9 cellular contexts compared by ENCODE assay signal in the genomic region with DNA sequence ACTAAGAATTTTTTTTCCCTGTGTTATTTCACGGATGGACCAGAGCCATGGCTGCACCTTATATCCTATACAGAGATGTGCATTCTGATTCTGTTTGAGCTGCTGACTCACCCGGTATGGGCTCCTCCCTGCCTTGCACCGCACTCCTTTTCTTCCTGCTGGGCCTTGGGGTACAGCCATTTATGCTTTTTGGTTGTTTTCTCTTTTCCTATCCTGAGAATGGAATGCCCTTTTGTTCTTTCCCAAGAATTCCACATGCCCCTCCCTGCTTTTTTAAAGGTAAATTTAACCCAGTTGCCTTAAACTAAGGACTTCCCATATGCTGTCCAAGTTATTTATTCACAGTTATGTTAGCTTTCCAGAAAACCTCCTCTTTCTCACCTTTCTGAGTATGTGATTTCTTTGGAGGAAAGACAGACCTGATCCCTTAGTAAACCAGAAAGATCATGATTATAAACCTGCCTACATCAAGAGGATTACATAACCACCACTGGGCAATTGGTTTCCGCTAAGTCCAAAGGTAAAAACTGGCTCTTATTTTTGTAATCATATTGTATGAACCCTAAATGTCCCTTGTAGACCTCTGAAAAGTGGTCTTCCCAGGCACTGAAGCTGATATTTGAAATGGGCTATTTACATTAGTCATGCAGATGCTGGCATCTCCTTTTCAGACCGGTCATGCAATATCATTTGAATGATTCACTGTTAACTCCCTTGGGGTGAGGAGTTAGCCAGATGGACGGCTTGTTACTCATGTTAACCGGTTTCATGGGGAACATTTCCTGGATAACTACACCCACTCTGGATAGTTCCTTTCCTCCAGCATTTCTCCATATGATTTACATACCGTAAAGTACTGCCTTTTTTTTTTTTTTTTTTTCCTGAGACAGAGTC. TPM values are rescaled to one million over a fixed set of nuclear protein-coding genes. Genes with fewer than 3 reads are reported as not detected.
A peak's percentile ranks its signal among the peaks of the same experiment; 100 is the strongest.
DNase-seq lines count a peak whose midpoint lies in the region; FAIRE-seq and TF ChIP-seq lines count a peak whose summit lies in the region.
"Had no signal": no experiment of that assay in that cellular context is flagged by ENCODE, and none has a peak within 500 bp of the region (broad histone marks: within the 10 kb centered on the region; RNA-seq: fewer than 3 reads in every experiment).

No MANE protein-coding gene starts in this region.

- no peaks in the 10 kb centered on the region for H3K79me2 ChIP-seq in mesendoderm (ENCODE audit: control insufficient read depth, insufficient read depth, low read length)

- H4K8ac ChIP-seq in mesendoderm (ENCODE audit: low read depth, low read length) = no peak overlapping the region

- intact Hi-C loops in kidney (cut with DNase I) = no loop called here

- H3K4me3 ChIP-seq in mesendoderm (ENCODE audit: low read length) (no peak overlapping the region), kidney (ENCODE audit: low read length in 2 of 2) (no peak overlapping the region)

- H2BK15ac ChIP-seq in mesendoderm (replicated peaks; ENCODE audit: low read depth) = no peak overlapping the region

- no peak overlapping the region for H3K27ac ChIP-seq in mesendoderm (ENCODE audit: low read depth, low read length)
- no peak overlapping the region for H3K27ac ChIP-seq in substantia nigra (ENCODE audit: low read depth, low read length, poor library complexity, severe bottlenecking)
- no peak overlapping the region for H3K27ac ChIP-seq in kidney (ENCODE audit: low read depth in 2 of 2, low read length in 2 of 2)

- H3K18ac ChIP-seq in mesendoderm (ENCODE audit: low read length) = no peak overlapping the region

- no peak overlapping the region for H3K4ac ChIP-seq in mesendoderm (ENCODE audit: low read depth, low read length)

- no peak overlapping the region for H3K4me2 ChIP-seq in mesendoderm (ENCODE audit: low read length)

- H3K4me1 ChIP-seq in mesendoderm (ENCODE audit: control insufficient read depth, low read depth, low read length) = no peaks in the 10 kb centered on the region
- H3K4me1 ChIP-seq in kidney (ENCODE audit: control insufficient read depth in 1 of 2, insufficient read depth in 1 of 2, low read depth in 1 of 2, low read length in 2 of 2) = peaks cover 6 to 17% of the 10 kb centered on the region in 2 donors

- H3K9me3 ChIP-seq in kidney (ENCODE audit: control insufficient read depth in 1 of 2, low read length in 2 of 2) = no peaks in the 10 kb centered on the region

- H2AK5ac ChIP-seq in mesendoderm (ENCODE audit: low read length) = no peak overlapping the region

- no peak overlapping the region for H2BK5ac ChIP-seq in mesendoderm (ENCODE audit: low read length)

- H3K36me3 ChIP-seq in mesendoderm (ENCODE audit: control insufficient read depth, insufficient read depth, low read length) (peaks cover 3% of the 10 kb centered on the region), kidney (ENCODE audit: control insufficient read depth in 1 of 2, insufficient read depth in 2 of 2, low read length in 2 of 2) (peaks cover 3 to 19% of the 10 kb centered on the region in 2 donors)

- WGBS in mesendoderm (ENCODE audit: extremely low coverage, insufficient coverage, low lambda C conversion rate) = no CpG with 5 or more reads among the region's 8 CpGs

- peak; percentile 87 for DNase-seq in AG08395 (ENCODE audit: low spot score)
- DNase-seq in NCI-H226 = peak; percentile 100
- DNase-seq in dermis microvascular lymphatic vessel endothelial cell (ENCODE audit: low read depth in 2 of 2) = peak; percentile 60 to 96
- DNase-seq in mesendoderm = peak; percentile 65
- DNase-seq in HEK293T (ENCODE audit: extremely low spot score) = no peak
- DNase-seq in substantia nigra (lab: John Stamatoyannopoulos, UW) = no peak
- DNase-seq in stimulated activated naive CD4-positive, alpha-beta T cell (lab: John Stamatoyannopoulos, UW) = no peak
- no peak for DNase-seq in kidney
- DNase-seq: stimulated activated CD4-positive, alpha-beta T cell treated with anti-CD3 and anti-CD28 coated beads, Interleukin-15, amount 100 ng/mL, for 24 hours had no signal

- no peak for FAIRE-seq in kidney (lab: Jason Lieb, UNC)

- no peak overlapping the region for H3K9ac ChIP-seq in mesendoderm (ENCODE audit: low read length)
- no peak overlapping the region for H3K9ac ChIP-seq in kidney (ENCODE audit: low read length in 2 of 2)

- no peak overlapping the region for H3K56ac ChIP-seq in mesendoderm (ENCODE audit: low read length)

- no peaks in the 10 kb centered on the region for H3K79me1 ChIP-seq in mesendoderm (ENCODE audit: low read length)

- no peak overlapping the region for H3K23ac ChIP-seq in mesendoderm (ENCODE audit: low read length)

- TF ChIP-seq CTCF in kidney (IDR thresholded peaks at IDR 0.05; ENCODE audit: borderline replicate concordance, extremely low read depth, insufficient read depth) = no peak

- H4K5ac ChIP-seq in mesendoderm (ENCODE audit: low read length) = no peak overlapping the region

- peaks cover 1% of the 10 kb centered on the region for H3K27me3 ChIP-seq in mesendoderm (ENCODE audit: insufficient read depth, low read length, poor library complexity)

- CTCF ChIA-PET in HEK293T (lab: Yijun Ruan, JAX) = no interaction called here

- H2BK120ac ChIP-seq in mesendoderm (ENCODE audit: low read depth, low read length) = no peak overlapping the region

- POLR2A ChIA-PET in HEK293T (lab: Yijun Ruan, JAX) = no interaction called here

TF ChIP-seq in HEK293T, 16 proteins besides CTCF, POLR2A, EP300 and RAD21:
- TF ChIP-seq ARNT (IDR thresholded peaks at IDR 0.05) (no peak), TARDBP (IDR thresholded peaks at IDR 0.05) (no peak), BHLHE40 (IDR thresholded peaks at IDR 0.05; ENCODE audit: borderline replicate concordance) (no peak), ZNF384 (IDR thresholded peaks at IDR 0.05) (no peak), PKNOX1 (IDR thresholded peaks at IDR 0.05) (no peak)

RNA-seq across cellular contexts. Expression of gene TMOD3, which starts 45.5 kb away (rescaled TPM):
- total RNA-seq in dermis microvascular lymphatic vessel endothelial cell (48.3 and 59.4 TPM in 2 replicates), kidney (49.0 TPM)
- polyA plus RNA-seq in mesendoderm (2013, experiment 1 of 2) = 24.0 TPM
- 24.4 TPM for polyA plus RNA-seq in mesendoderm (2013, experiment 2 of 2)
- 8.9 TPM for polyA plus RNA-seq in kidney (ENCODE audit: insufficient read depth, low read depth, low replicate concordance)

Comparison
In these comparisons a context has a peak if more than half of its experiments do, and no peak if none do; other contexts are left out.
1. DNase-seq: peak in AG08395 (single experiment), NCI-H226 (single experiment), dermis microvascular lymphatic vessel endothelial cell (2 of 2) and mesendoderm (single experiment); none in HEK293T (single experiment), substantia nigra (0 of 49), stimulated activated naive CD4-positive, alpha-beta T cell (0 of 6) and kidney (single experiment).